ENCODE assay signal across 6 cellular contexts in genomic region chr19:1237027-1237659, GRCh38. TPM values are rescaled to one million over a fixed set of nuclear protein-coding genes. Genes with fewer than 3 reads are reported as not detected.
DNase-seq lines count a peak whose midpoint lies in the region; ATAC-seq and TF ChIP-seq lines count a peak whose summit lies in the region.

No MANE protein-coding gene starts in this region.

- no peak for TF ChIP-seq POLR2A in vagina (IDR thresholded peaks at IDR 0.05)

- ATAC-seq in Right ventricle myocardium inferior (no peak), GM19351 (IDR thresholded peaks at IDR 0.05; ENCODE audit: unreplicated experiment) (no peak)

- TF ChIP-seq CTCF in cardiac muscle cell (IDR thresholded peaks at IDR 0.05; ENCODE audit: low read depth, low read length) (no peak), hepatocyte (IDR thresholded peaks at IDR 0.05; ENCODE audit: poor library complexity) (no peak), vagina (IDR thresholded peaks at IDR 0.05) (no peak)

- H3K4me3 ChIP-seq in cardiac muscle cell (peak overlapping the region; percentile 94), hepatocyte (peak overlapping the region; percentile 97), vagina (peak overlapping the region; percentile 60 to 86)

- H2AFZ ChIP-seq in hepatocyte: peak overlapping the region; percentile 26

- H3K27me3 ChIP-seq in cardiac muscle cell (no peaks in the 10 kb centered on the region), hepatocyte (no peaks in the 10 kb centered on the region), vagina (no peaks in the 10 kb centered on the region)

- H3K36me3 ChIP-seq in cardiac muscle cell (peaks cover 6% of the 10 kb centered on the region), hepatocyte (replicated peaks; ENCODE audit: insufficient read depth, low read depth) (no peaks in the 10 kb centered on the region), vagina (no peaks in the 10 kb centered on the region)

- no peak overlapping the region for H3K27ac ChIP-seq in cardiac muscle cell
- H3K27ac ChIP-seq in hepatocyte: no peak overlapping the region
- H3K27ac ChIP-seq in vagina: peak overlapping the region; percentile 69

- H3K9me3 ChIP-seq in cardiac muscle cell (ENCODE audit: low read depth) (no peaks in the 10 kb centered on the region), hepatocyte (ENCODE audit: low read depth) (no peaks in the 10 kb centered on the region), vagina (no peaks in the 10 kb centered on the region)

- 2% methylated on average over 33 of the region's 60 CpGs for WGBS in hepatocyte (ENCODE audit: low lambda C conversion rate, missing lambda C conversion rate)

- intact Hi-C loops in Right ventricle myocardium inferior (cut with DNase I) (no loop called here), vagina (cut with DNase I) (no loop called here)

- H3K9me2 ChIP-seq in hepatocyte (replicated peaks; ENCODE audit: insufficient read depth): no peaks in the 10 kb centered on the region

- H3K79me2 ChIP-seq in hepatocyte: peaks cover 8% of the 10 kb centered on the region

- no peak for DNase-seq in cardiac muscle cell (ENCODE audit: low read depth in 1 of 2, low spot score in 1 of 2)
- DNase-seq in Right ventricle myocardium inferior (ENCODE audit: missing footprints): no peak
- peak; percentile 59 for DNase-seq in hepatocyte (ENCODE audit: low spot score)
- DNase-seq in vagina (ENCODE audit: extremely low spot score in 2 of 2): no peak
- no peak for DNase-seq in DMS153 treated with DMSO at 0.1 percent for 48 hours (lab: John Stamatoyannopoulos, UW; ENCODE audit: unreplicated experiment)

- no peaks in the 10 kb centered on the region for H4K20me1 ChIP-seq in hepatocyte (ENCODE audit: insufficient read depth, poor library complexity, severe bottlenecking)

- H3K4me2 ChIP-seq in hepatocyte: peak overlapping the region; percentile 100

- H3K4me1 ChIP-seq in cardiac muscle cell (ENCODE audit: low read depth): peaks cover 29% of the 10 kb centered on the region
- H3K4me1 ChIP-seq in hepatocyte (ENCODE audit: insufficient read depth): peaks cover 27% of the 10 kb centered on the region
- H3K4me1 ChIP-seq in vagina: peaks cover 48% of the 10 kb centered on the region

RNA-seq across cellular contexts. Expression of gene CBARP, which starts 0.7 kb away (rescaled TPM):
- total RNA-seq in cardiac muscle cell (21.1 and 29.1 TPM in 2 replicates), Right ventricle myocardium inferior (1.2 TPM), hepatocyte (1.1 and 4.2 TPM in 2 replicates), vagina (3.9 TPM)
- polyA plus RNA-seq in cardiac muscle cell (22.1 and 30.6 TPM in 2 replicates), hepatocyte (7.1 and 10.7 TPM in 2 replicates)

RNA-seq across cellular contexts. Expression of gene ATP5F1D, which starts 4.4 kb away (rescaled TPM):
- total RNA-seq in cardiac muscle cell (188 and 355 TPM in 2 replicates), Right ventricle myocardium inferior (656 TPM), hepatocyte (54.0 and 64.1 TPM in 2 replicates), vagina (154 TPM)
- polyA plus RNA-seq in cardiac muscle cell (505 and 638 TPM in 2 replicates), hepatocyte (291 and 297 TPM in 2 replicates)

RNA-seq across cellular contexts. Expression of gene MIDN, which starts 11.2 kb away (rescaled TPM):
- total RNA-seq in cardiac muscle cell (45.6 and 89.2 TPM in 2 replicates), Right ventricle myocardium inferior (62.8 TPM), hepatocyte (28.7 and 30.1 TPM in 2 replicates), vagina (170 TPM)
- polyA plus RNA-seq in cardiac muscle cell (58.1 and 76.0 TPM in 2 replicates), hepatocyte (94.6 and 98.4 TPM in 2 replicates)

RNA-seq across cellular contexts. Expression of gene STK11, which starts 31.6 kb away (rescaled TPM):
- total RNA-seq in cardiac muscle cell (140 and 180 TPM in 2 replicates), Right ventricle myocardium inferior (49.9 TPM), hepatocyte (48.9 and 53.3 TPM in 2 replicates), vagina (54.5 TPM)
- polyA plus RNA-seq in cardiac muscle cell (122 and 154 TPM in 2 replicates), hepatocyte (73.8 and 76.6 TPM in 2 replicates)

RNA-seq across cellular contexts. Expression of gene CIRBP, which starts 32.0 kb away (rescaled TPM):
- total RNA-seq in cardiac muscle cell (1,112 and 2,236 TPM in 2 replicates), Right ventricle myocardium inferior (219 TPM), hepatocyte (212 and 361 TPM in 2 replicates), vagina (192 TPM)
- polyA plus RNA-seq in cardiac muscle cell (716 and 851 TPM in 2 replicates), hepatocyte (202 and 261 TPM in 2 replicates)
